In the genomic region with DNA sequence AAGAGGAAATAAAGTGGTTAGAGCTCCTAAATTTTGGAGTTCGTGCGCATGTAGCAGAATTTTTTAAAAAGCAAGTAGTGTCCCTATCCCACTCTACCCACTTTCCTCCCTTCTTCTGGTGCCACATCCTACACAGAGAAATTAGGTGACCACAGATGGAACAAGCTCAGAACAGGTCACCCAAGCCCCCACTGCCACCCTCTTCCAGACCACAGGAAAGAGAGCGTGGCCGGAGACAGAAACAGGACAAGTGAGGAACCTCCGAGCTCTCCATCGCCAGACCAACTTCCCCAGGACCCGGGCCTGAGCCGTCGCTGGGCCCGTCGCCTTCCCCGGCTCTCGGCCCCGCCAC, we compare ENCODE assay signal across 8 cellular contexts. TPM values are rescaled to one million over a fixed set of nuclear protein-coding genes. Genes with fewer than 3 reads are reported as not detected.
DNase-seq lines count a peak whose midpoint lies in the region; ATAC-seq and TF ChIP-seq lines count a peak whose summit lies in the region.

No MANE protein-coding gene starts in this region.

- peaks cover 24% of the 10 kb centered on the region for H3K79me2 ChIP-seq in neural cell (replicated peaks; ENCODE audit: insufficient read depth, low read length)

- no peaks in the 10 kb centered on the region for H3K9me2 ChIP-seq in neural cell (ENCODE audit: insufficient read depth, low read length)

- no peaks in the 10 kb centered on the region for H4K20me1 ChIP-seq in neural cell (ENCODE audit: insufficient read depth)

- peak overlapping the region; percentile 91 for H3K9ac ChIP-seq in neural cell (ENCODE audit: low read length)

- no peaks in the 10 kb centered on the region for H3K27me3 ChIP-seq in neural cell (ENCODE audit: insufficient read depth, low read depth, low read length)

- peak overlapping the region; percentile 63 for H3K4me2 ChIP-seq in neural cell (ENCODE audit: low read length)

- no peak for TF ChIP-seq RAD21 in neural cell (conservative IDR thresholded peaks at IDR 0.05)

- peak overlapping the region; percentile 90 for H3K4me3 ChIP-seq in Jurkat, Clone E6-1 (ENCODE audit: low read length)
- H3K4me3 ChIP-seq in coronary artery (peak overlapping the region; percentile 94), neural cell (ENCODE audit: low read length) (peak overlapping the region; percentile 85)

- TF ChIP-seq CTCF in coronary artery (IDR thresholded peaks at IDR 0.05) (no peak), neural cell (IDR thresholded peaks at IDR 0.05; ENCODE audit: poor library complexity, severe bottlenecking) (no peak)

- peak overlapping the region; percentile 99 to 100 for H3K27ac ChIP-seq in coronary artery
- H3K27ac ChIP-seq in neural cell (ENCODE audit: low read length), result peak overlapping the region; percentile 85

- no peak for TF ChIP-seq EP300 in neural cell (conservative IDR thresholded peaks at IDR 0.05; ENCODE audit: poor library complexity, severe bottlenecking)

- no peaks in the 10 kb centered on the region for H3K36me3 ChIP-seq in neural cell (ENCODE audit: insufficient read depth, low read length)

- no peak for DNase-seq in Jurkat, Clone E6-1 (ENCODE audit: low read depth, low spot score)
- DNase-seq in coronary artery (ENCODE audit: low spot score) (no peak), ureter (ENCODE audit: low spot score) (no peak), NCI-H146 (lab: John Stamatoyannopoulos, UW) (no peak)

- peak overlapping the region; percentile 91 for H2AFZ ChIP-seq in neural cell (ENCODE audit: low read depth, low read length)

- no peaks in the 10 kb centered on the region for H3K9me3 ChIP-seq in neural cell (ENCODE audit: low read length)

- peak; percentile 29 for ATAC-seq in GM18867 (IDR thresholded peaks at IDR 0.05; ENCODE audit: unreplicated experiment)
- ATAC-seq in GM19463 (IDR thresholded peaks at IDR 0.05; ENCODE audit: unreplicated experiment), result no peak
- no peak for ATAC-seq in GM18907 (IDR thresholded peaks at IDR 0.05; ENCODE audit: unreplicated experiment)

- no peaks in the 10 kb centered on the region for H3F3A ChIP-seq in neural cell (ENCODE audit: insufficient read depth, low read length, poor library complexity, severe bottlenecking)

TF ChIP-seq in neural cell, 6 proteins besides CTCF, POLR2A, EP300 and RAD21:
- no peak for TF ChIP-seq MXI1 (conservative IDR thresholded peaks at IDR 0.05; ENCODE audit: poor library complexity, severe bottlenecking)
- TF ChIP-seq, protein P1, sequence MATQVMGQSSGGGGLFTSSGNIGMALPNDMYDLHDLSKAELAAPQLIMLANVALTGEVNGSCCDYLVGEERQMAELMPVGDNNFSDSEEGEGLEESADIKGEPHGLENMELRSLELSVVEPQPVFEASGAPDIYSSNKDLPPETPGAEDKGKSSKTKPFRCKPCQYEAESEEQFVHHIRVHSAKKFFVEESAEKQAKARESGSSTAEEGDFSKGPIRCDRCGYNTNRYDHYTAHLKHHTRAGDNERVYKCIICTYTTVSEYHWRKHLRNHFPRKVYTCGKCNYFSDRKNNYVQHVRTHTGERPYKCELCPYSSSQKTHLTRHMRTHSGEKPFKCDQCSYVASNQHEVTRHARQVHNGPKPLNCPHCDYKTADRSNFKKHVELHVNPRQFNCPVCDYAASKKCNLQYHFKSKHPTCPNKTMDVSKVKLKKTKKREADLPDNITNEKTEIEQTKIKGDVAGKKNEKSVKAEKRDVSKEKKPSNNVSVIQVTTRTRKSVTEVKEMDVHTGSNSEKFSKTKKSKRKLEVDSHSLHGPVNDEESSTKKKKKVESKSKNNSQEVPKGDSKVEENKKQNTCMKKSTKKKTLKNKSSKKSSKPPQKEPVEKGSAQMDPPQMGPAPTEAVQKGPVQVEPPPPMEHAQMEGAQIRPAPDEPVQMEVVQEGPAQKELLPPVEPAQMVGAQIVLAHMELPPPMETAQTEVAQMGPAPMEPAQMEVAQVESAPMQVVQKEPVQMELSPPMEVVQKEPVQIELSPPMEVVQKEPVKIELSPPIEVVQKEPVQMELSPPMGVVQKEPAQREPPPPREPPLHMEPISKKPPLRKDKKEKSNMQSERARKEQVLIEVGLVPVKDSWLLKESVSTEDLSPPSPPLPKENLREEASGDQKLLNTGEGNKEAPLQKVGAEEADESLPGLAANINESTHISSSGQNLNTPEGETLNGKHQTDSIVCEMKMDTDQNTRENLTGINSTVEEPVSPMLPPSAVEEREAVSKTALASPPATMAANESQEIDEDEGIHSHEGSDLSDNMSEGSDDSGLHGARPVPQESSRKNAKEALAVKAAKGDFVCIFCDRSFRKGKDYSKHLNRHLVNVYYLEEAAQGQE (IDR thresholded peaks at IDR 0.05; ENCODE audit: borderline replicate concordance), result no peak
- TF ChIP-seq EZH2 (IDR thresholded peaks at IDR 0.05; ENCODE audit: borderline replicate concordance, insufficient read depth, low read length, poor library complexity, severe bottlenecking), result no peak
- TF ChIP-seq TAF1 (IDR thresholded peaks at IDR 0.05; ENCODE audit: low read depth), result no peak
- no peak for TF ChIP-seq SMC3 (conservative IDR thresholded peaks at IDR 0.05; ENCODE audit: poor library complexity)
- TF ChIP-seq POLR2AphosphoS5 (IDR thresholded peaks at IDR 0.05), result no peak

RNA-seq across cellular contexts. Expression of a gene that starts 0.4 kb away (rescaled TPM):
- 17.5 TPM for polyA plus RNA-seq in Jurkat, Clone E6-1 (2012; ENCODE audit: insufficient read depth, insufficient read length)
- polyA plus RNA-seq in neural cell, result 20.9 and 21.7 TPM in 2 replicates
- polyA minus RNA-seq in neural cell, result 35.3 and 39.5 TPM in 2 replicates
- total RNA-seq in ureter, result 42.0 TPM
